8 cellular contexts compared by ENCODE assay signal in the genomic region with DNA sequence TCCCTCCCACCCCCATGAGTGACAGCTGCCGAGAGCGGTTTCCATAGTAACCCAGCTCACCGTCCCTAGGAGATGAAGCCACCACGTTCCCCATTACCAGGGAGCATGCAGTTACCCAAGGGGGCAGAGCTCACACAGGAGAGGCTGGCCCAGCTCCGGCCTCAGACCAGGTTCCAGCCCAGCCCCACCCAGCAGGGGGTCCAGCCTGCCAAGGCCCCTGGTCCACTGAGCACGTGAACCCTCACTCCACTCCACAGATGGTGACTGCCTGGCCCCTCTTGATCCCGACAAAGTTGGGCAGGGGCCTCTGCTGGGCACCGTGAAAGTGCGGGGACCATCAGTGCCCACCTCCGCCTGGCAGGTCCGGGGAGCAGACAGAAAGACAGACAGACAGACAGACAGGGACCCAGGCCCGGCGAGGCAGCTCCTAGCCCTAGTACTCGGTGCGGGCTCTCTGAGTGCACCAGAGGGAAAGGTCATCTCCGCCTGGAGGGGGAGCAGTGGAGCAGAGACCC. TPM values are rescaled to one million over a fixed set of nuclear protein-coding genes. Genes with fewer than 3 reads are reported as not detected.
A peak's percentile ranks its signal among the peaks of the same experiment; 100 is the strongest.
DNase-seq lines count a peak whose midpoint lies in the region; TF ChIP-seq lines count a peak whose summit lies in the region.

No MANE protein-coding gene starts in this region.

- no peaks in the 10 kb centered on the region for H3F3A ChIP-seq in GM23248 (ENCODE audit: insufficient read depth)

- H3K4me1 ChIP-seq in GM23248 (ENCODE audit: insufficient read depth) (no peaks in the 10 kb centered on the region), OCI-LY3 (ENCODE audit: low read length) (no peaks in the 10 kb centered on the region), mesenchymal stem cell (ENCODE audit: control insufficient read depth, insufficient read depth, low read depth, low read length) (peaks cover 17% of the 10 kb centered on the region), vagina (peaks cover 14% of the 10 kb centered on the region)

- H2BK15ac ChIP-seq in mesenchymal stem cell (ENCODE audit: low read depth, poor library complexity, severe bottlenecking), result no peak overlapping the region

- H3K23ac ChIP-seq in mesenchymal stem cell (ENCODE audit: low read length in 2 of 2), result peak overlapping the region in 1 of 2 experiments; percentile 34

- peak overlapping the region; percentile 77 for H3K4me3 Mint-ChIP-seq in MCF 10A (ENCODE audit: unreplicated experiment)

- H4K20me1 ChIP-seq in GM23248 (ENCODE audit: insufficient read depth), result no peaks in the 10 kb centered on the region
- H4K20me1 ChIP-seq in OCI-LY3 (ENCODE audit: insufficient read depth, low read length), result no peaks in the 10 kb centered on the region

- H2AFZ ChIP-seq in GM23248 (peak overlapping the region; percentile 65), OCI-LY3 (ENCODE audit: low read depth, low read length) (no peak overlapping the region), mesenchymal stem cell (ENCODE audit: low read depth, low read length) (peak overlapping the region; percentile 83)

- TF ChIP-seq CTCF in AG10803 (conservative IDR thresholded peaks at IDR 0.05; ENCODE audit: low read length), result peak; percentile 52
- TF ChIP-seq CTCF in OCI-LY3 (IDR thresholded peaks at IDR 0.05; ENCODE audit: low read depth, low read length), result 0 out of 2 replicates have a peak, but pooled peaks have one; percentile 19
- TF ChIP-seq CTCF in MCF 10A (IDR thresholded peaks at IDR 0.05; ENCODE audit: unreplicated experiment), result peak; percentile 50
- no peak for TF ChIP-seq CTCF in vagina (IDR thresholded peaks at IDR 0.05)
- no peak for TF ChIP-seq CTCF in lower leg skin (IDR thresholded peaks at IDR 0.05)

- CTCF ChIA-PET in MCF 10A (lab: Yijun Ruan, JAX), result interaction anchor here (0.5 kb wide), 1 partner anchor 8 kb away, joined by 4 read pairs; no protein-coding TSS in a partner anchor

- H2BK12ac ChIP-seq in mesenchymal stem cell (ENCODE audit: low read length in 2 of 2), result peak overlapping the region in 1 of 2 experiments; percentile 23

- H3K9me3 Mint-ChIP-seq in MCF 10A (ENCODE audit: unreplicated experiment), result no peaks in the 10 kb centered on the region

- peak overlapping the region; percentile 56 for H3K4me3 ChIP-seq in AG10803 (ENCODE audit: low read length)
- H3K4me3 ChIP-seq in GM23248, result peak overlapping the region; percentile 65
- H3K4me3 ChIP-seq in OCI-LY3 (ENCODE audit: low read length), result no peak overlapping the region
- peak overlapping the region; percentile 16 to 37 for H3K4me3 ChIP-seq in mesenchymal stem cell (ENCODE audit: insufficient read depth in 1 of 2, low read depth in 1 of 2, low read length in 2 of 2)
- H3K4me3 ChIP-seq in vagina, result peak overlapping the region; percentile 33 to 42
- no peak overlapping the region for H3K4me3 ChIP-seq in lower leg skin (ENCODE audit: low read depth, poor library complexity, severe bottlenecking)

- no peak overlapping the region for H4K91ac ChIP-seq in mesenchymal stem cell (ENCODE audit: low read length)

- no peaks in the 10 kb centered on the region for H3K36me3 ChIP-seq in GM23248 (ENCODE audit: low read depth)
- H3K36me3 ChIP-seq in OCI-LY3 (replicated peaks; ENCODE audit: low read depth, low read length), result no peaks in the 10 kb centered on the region
- H3K36me3 ChIP-seq in mesenchymal stem cell (ENCODE audit: control insufficient read depth in 1 of 2, insufficient read depth in 2 of 2, low read depth in 1 of 2, low read length in 2 of 2), result no peaks in the 10 kb centered on the region
- no peaks in the 10 kb centered on the region for H3K36me3 ChIP-seq in vagina

- peak overlapping the region; percentile 13 to 75 for H3K18ac ChIP-seq in mesenchymal stem cell (ENCODE audit: low read depth in 1 of 2, low read length in 2 of 2)

- intact Hi-C loops in MCF 10A (cut with micrococcal nuclease) (no loop called here), vagina (cut with DNase I) (no loop called here), lower leg skin (cut with DNase I; ENCODE audit: low total_unique reads) (loop anchor here (5.0 kb wide), 1 partner anchor 283 kb away; no protein-coding TSS in a partner anchor)

- H2BK120ac ChIP-seq in mesenchymal stem cell (ENCODE audit: low read depth, low read length), result no peak overlapping the region

- no peak overlapping the region for H2AK5ac ChIP-seq in mesenchymal stem cell (ENCODE audit: low read length, severe bottlenecking)

- H3K79me2 ChIP-seq in GM23248 (ENCODE audit: insufficient read depth), result no peaks in the 10 kb centered on the region
- no peaks in the 10 kb centered on the region for H3K79me2 ChIP-seq in OCI-LY3 (ENCODE audit: low read length)

- no TSS peak for BruUV-seq in MCF 10A (replicated peaks; lab: Mats Ljungman, UMichigan)

- H3K4ac ChIP-seq in mesenchymal stem cell (ENCODE audit: low read depth in 1 of 2, low read length in 2 of 2), result no peak overlapping the region

- H3K9me3 ChIP-seq in GM23248 (ENCODE audit: low read depth) (no peaks in the 10 kb centered on the region), OCI-LY3 (ENCODE audit: insufficient read depth, low read length) (no peaks in the 10 kb centered on the region), mesenchymal stem cell (ENCODE audit: control insufficient read depth, low read length) (peaks cover 11% of the 10 kb centered on the region), vagina (no peaks in the 10 kb centered on the region)

- peak overlapping the region in 1 of 2 experiments; percentile 6 for H3K14ac ChIP-seq in mesenchymal stem cell (ENCODE audit: low read length in 2 of 2)

- peak overlapping the region; percentile 89 for H4K8ac ChIP-seq in mesenchymal stem cell (ENCODE audit: low read length)

- H3K27ac Mint-ChIP-seq in MCF 10A (ENCODE audit: low read depth, unreplicated experiment), result no peak overlapping the region

- DNase-seq in AG10803 (ENCODE audit: low read depth), result no peak
- no peak for DNase-seq in GM23248
- no peak for DNase-seq in MCF 10A (ENCODE audit: unreplicated experiment)
- peak; percentile 22 for DNase-seq in mesenchymal stem cell
- no peak for DNase-seq in vagina (ENCODE audit: extremely low spot score in 2 of 2)
- no peak for DNase-seq in AG08395 (ENCODE audit: low spot score)
- no peak for DNase-seq in lower leg skin (ENCODE audit: low spot score in 2 of 2)

- H2BK5ac ChIP-seq in mesenchymal stem cell (ENCODE audit: low read depth, low read length, poor library complexity, severe bottlenecking), result no peak overlapping the region

- H3K9ac ChIP-seq in GM23248, result peak overlapping the region; percentile 23; the same call in 1 of the 2 replicates
- no peak overlapping the region for H3K9ac ChIP-seq in OCI-LY3 (ENCODE audit: low read length)
- no peak overlapping the region for H3K9ac ChIP-seq in mesenchymal stem cell (ENCODE audit: low read length)

- TF ChIP-seq POLR2A in vagina (IDR thresholded peaks at IDR 0.05) (no peak), lower leg skin (IDR thresholded peaks at IDR 0.05) (no peak)

- H3K9me2 ChIP-seq in GM23248 (ENCODE audit: insufficient read depth), result no peaks in the 10 kb centered on the region

- no peaks in the 10 kb centered on the region for H3K36me3 Mint-ChIP-seq in MCF 10A (ENCODE audit: insufficient read depth, unreplicated experiment)

- H3K27ac ChIP-seq in GM23248 (no peak overlapping the region), OCI-LY3 (ENCODE audit: low read length) (no peak overlapping the region), mesenchymal stem cell (ENCODE audit: low read length, poor library complexity, severe bottlenecking) (no peak overlapping the region), vagina (no peak overlapping the region)

- peak overlapping the region; percentile 49 for H3K4me2 ChIP-seq in GM23248 (ENCODE audit: unreplicated experiment)
- no peak overlapping the region for H3K4me2 ChIP-seq in OCI-LY3 (ENCODE audit: low read length)
- H3K4me2 ChIP-seq in mesenchymal stem cell (ENCODE audit: low read length, poor library complexity, severe bottlenecking), result peak overlapping the region; percentile 52

- WGBS in GM23248 (ENCODE audit: low coverage in 1 of 2, low lambda C conversion rate in 2 of 2, missing lambda C conversion rate in 2 of 2), 2 experiments, result 7% methylated on average over 15 to 16 of the region's 16 CpGs
- WGBS in mesenchymal stem cell, result 12% methylated on average over 16 of the region's 16 CpGs
- WGBS in lower leg skin, 2 donors, result 4 to 8% methylated on average over 14 to 16 of the region's 16 CpGs

- in situ Hi-C loops in GM23248 (cut with MboI), result no loop called here

- H3K27me3 ChIP-seq in GM23248 (replicated peaks; ENCODE audit: insufficient read depth) (peaks cover 20% of the 10 kb centered on the region), OCI-LY3 (ENCODE audit: low read depth, low read length) (no peaks in the 10 kb centered on the region), mesenchymal stem cell (ENCODE audit: control insufficient read depth in 1 of 2, insufficient read depth in 1 of 2, low read length in 2 of 2) (peaks cover 61 to 76% of the 10 kb centered on the region in 2 experiments), vagina (no peaks in the 10 kb centered on the region)

- H3K79me1 ChIP-seq in mesenchymal stem cell (replicated peaks; ENCODE audit: low read length, poor library complexity, severe bottlenecking), result no peaks in the 10 kb centered on the region

- POLR2A ChIA-PET in MCF 10A (lab: Yijun Ruan, JAX), result interaction anchor here (0.6 kb wide), 1 partner anchor 9 kb away, joined by 4 read pairs; no protein-coding TSS in a partner anchor

- H3K27me3 Mint-ChIP-seq in MCF 10A (ENCODE audit: insufficient read depth, unreplicated experiment), result peaks cover 43% of the 10 kb centered on the region

- no peaks in the 10 kb centered on the region for H3K4me1 Mint-ChIP-seq in MCF 10A (ENCODE audit: insufficient read depth, unreplicated experiment)

RNA-seq across cellular contexts. Expression of a gene that starts 50.7 kb away (rescaled TPM):
- 1.1 TPM in 1 of 2 replicates, not detected in the other for total RNA-seq in GM23248 (2014; rRNA removed; shearing (Covaris generic))
- 0.24 TPM in 1 of 2 replicates, not detected in the other for polyA plus RNA-seq in GM23248 (2016; fragmentation: Nextera tagmentation; extraction: Ambion mirVana)
- total RNA-seq in MCF 10A (2022) (0.17 and 0.30 TPM in 2 replicates), vagina (not detected), lower leg skin (under 1 TPM in 2 of 4 donors, not detected in 2; 0.20 to 0.39 TPM)
- polyA plus RNA-seq in mesenchymal stem cell (2013, experiment 1 of 2), result 0.06 TPM
- polyA plus RNA-seq in mesenchymal stem cell (2013, experiment 2 of 2), result 0.14 TPM

Comparison
In these comparisons a context has a peak if more than half of its experiments do, and no peak if none do; other contexts are left out.
1. H3K4me3 ChIP-seq: peak in AG10803 (single experiment), GM23248 (single experiment), mesenchymal stem cell (2 of 2) and vagina (2 of 2); none in OCI-LY3 (single experiment) and lower leg skin (single experiment).
2. CTCF ChIP-seq: peak in AG10803 (single experiment), OCI-LY3 (single experiment) and MCF 10A (single experiment); none in vagina (0 of 3) and lower leg skin (0 of 3).